ENCODE assay signal across 28 cellular contexts in the genomic region with DNA sequence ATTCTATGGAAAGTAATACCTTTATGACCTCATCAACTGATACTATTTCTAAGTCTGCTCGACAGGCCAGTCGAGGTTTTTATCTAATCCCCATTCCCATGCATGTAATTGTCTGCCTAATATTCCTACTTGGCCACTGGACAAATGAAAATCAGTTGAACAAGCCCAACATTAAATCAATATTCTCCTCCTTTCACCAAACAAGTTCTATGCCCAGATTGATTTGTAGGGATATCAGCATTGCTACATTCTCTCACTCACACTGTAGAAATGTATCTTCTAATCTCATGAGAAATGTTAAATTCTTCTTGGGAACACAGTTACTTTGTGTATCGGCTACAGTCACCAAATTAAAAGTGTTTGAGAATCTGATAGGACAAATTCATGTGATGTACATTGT.
"Had no signal": no experiment of that assay in that cellular context is flagged by ENCODE, and none has a peak within 500 bp of the region (broad histone marks: within the 10 kb centered on the region; RNA-seq: fewer than 3 reads in every experiment).

No MANE protein-coding gene starts in this region.

- H3K27ac ChIP-seq: colonic mucosa, coronary artery, dorsolateral prefrontal cortex, epithelial cell of prostate, esophagus muscularis mucosa, esophagus squamous epithelium, foreskin keratinocyte, gastrocnemius medialis, gastroesophageal sphincter, heart left ventricle, heart right ventricle had no signal

- H3K4me3 ChIP-seq: colonic mucosa, coronary artery, dorsolateral prefrontal cortex, esophagus muscularis mucosa, esophagus squamous epithelium, gastrocnemius medialis, gastroesophageal sphincter, heart left ventricle, heart right ventricle had no signal

- ATAC-seq: effector memory CD8-positive, alpha-beta T cell; esophagus mucosa; foreskin keratinocyte; gastrocnemius medialis; gastroesophageal sphincter; heart left ventricle; heart right ventricle had no signal

- H3K27me3 ChIP-seq: colonic mucosa, dorsolateral prefrontal cortex, esophagus muscularis mucosa, esophagus squamous epithelium, foreskin keratinocyte, gastrocnemius medialis, gastroesophageal sphincter, heart left ventricle, heart right ventricle had no signal

- DNase-seq: colonic mucosa; cortex of kidney; dermis blood vessel endothelial cell; dorsolateral prefrontal cortex; effector CD4-positive, alpha-beta T cell; effector CD8-positive, alpha-beta T cell; effector memory CD4-positive, alpha-beta T cell; effector memory CD8-positive, alpha-beta T cell; endodermal cell; erythroblast; esophagus squamous epithelium; foreskin fibroblast; foreskin keratinocyte; foreskin melanocyte; gastrocnemius medialis; glutamatergic neuron; head of caudate nucleus; heart left ventricle; heart right ventricle had no signal

- H3K9me3 ChIP-seq: colonic mucosa, esophagus muscularis mucosa, esophagus squamous epithelium, gastrocnemius medialis, gastroesophageal sphincter, heart left ventricle had no signal

- FAIRE-seq: colon, endometrium, endothelial cell of umbilical vein, frontal cortex had no signal

- H3K36me3 ChIP-seq: colonic mucosa, esophagus muscularis mucosa, esophagus squamous epithelium, gastrocnemius medialis, gastroesophageal sphincter, heart left ventricle, heart right ventricle had no signal

- H3K4me1 ChIP-seq: esophagus muscularis mucosa, esophagus squamous epithelium, foreskin keratinocyte, gastrocnemius medialis, gastroesophageal sphincter, heart left ventricle, heart right ventricle had no signal
